ENCODE assay signal across 9 cellular contexts in the genomic region with DNA sequence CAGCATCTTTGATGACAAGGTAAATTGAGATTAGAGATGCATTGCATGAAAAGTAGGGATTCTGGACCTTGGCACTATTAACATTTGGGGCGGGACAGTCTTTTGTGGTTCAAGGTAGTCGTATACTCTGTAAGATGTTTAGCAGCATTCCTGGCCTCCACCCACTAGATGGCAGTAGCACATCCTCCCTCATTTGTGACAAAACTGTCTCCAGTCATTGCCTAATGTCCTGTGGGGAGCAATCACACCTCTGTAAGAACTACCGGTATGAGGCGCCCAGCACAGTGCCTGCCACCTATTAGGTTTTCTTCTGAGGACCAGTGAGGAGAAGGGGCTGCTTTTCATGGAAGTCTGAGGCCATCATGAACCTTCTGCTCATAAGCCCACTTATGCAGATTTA.
DNase-seq lines count a peak whose midpoint lies in the region; ATAC-seq, FAIRE-seq and TF ChIP-seq lines count a peak whose summit lies in the region.
"Had no signal": no experiment of that assay in that cellular context is flagged by ENCODE, and none has a peak within 500 bp of the region (broad histone marks: within the 10 kb centered on the region; RNA-seq: fewer than 3 reads in every experiment).

No MANE protein-coding gene starts in this region.

- no peak overlapping the region for H3K4me3 Mint-ChIP-seq in activated CD4-positive, alpha-beta T cell treated with anti-CD3 and anti-CD28 coated beads for 36 hours
- no peak overlapping the region for H3K4me3 Mint-ChIP-seq in WTC11

- TF ChIP-seq POLR2A in GM18505 (IDR thresholded peaks at IDR 0.05; ENCODE audit: borderline replicate concordance, extremely low read depth, insufficient read depth, insufficient read length), result no peak

- intact Hi-C loops in activated CD4-positive, alpha-beta T cell treated with anti-CD3 and anti-CD28 coated beads for 36 hours (cut with DNase I, micrococcal nuclease), result loop anchor here in 1 of 2 experiments (1.0 kb wide), 1 partner anchor 660 kb away; no protein-coding TSS in a partner anchor
- intact Hi-C loops in dorsolateral prefrontal cortex (cut with DNase I), result no loop called here

- H3K27me3 ChIP-seq in small intestine (ENCODE audit: control insufficient read depth in 2 of 2, insufficient read depth in 2 of 2, low read length in 2 of 2) (no peaks in the 10 kb centered on the region), dorsolateral prefrontal cortex (peaks cover 0 to 4% (median 0%) of the 10 kb centered on the region in 45 donors)
- H3K27me3 ChIP-seq: BLaER1 had no signal

- TF ChIP-seq CTCF in WTC11 (IDR thresholded peaks at IDR 0.05) (no peak), dorsolateral prefrontal cortex (IDR thresholded peaks at IDR 0.05 in 54 of 56, conservative IDR thresholded peaks at IDR 0.05 in 2 of 56; ENCODE audit: low read depth in 1 of 56, partially characterized antibody in 56 of 56) (peak in 19 of 56 donors; percentile 8 to 41 (median 25))

- POLR2A ChIA-PET in activated CD4-positive, alpha-beta T cell treated with anti-CD3 and anti-CD28 coated beads for 36 hours (lab: Charles Lee), result no interaction called here
- POLR2A ChIA-PET in WTC11 (lab: Charles Lee), result no interaction called here

- CTCF ChIA-PET in activated CD4-positive, alpha-beta T cell treated with anti-CD3 and anti-CD28 coated beads for 36 hours (lab: Charles Lee), result no interaction called here
- CTCF ChIA-PET in WTC11 (lab: Charles Lee), result no interaction called here

- H3K9me3 ChIP-seq in small intestine (ENCODE audit: control insufficient read depth, low read depth), result no peaks in the 10 kb centered on the region
- H3K9me3 ChIP-seq: BLaER1 had no signal

- H3K9me3 Mint-ChIP-seq in activated CD4-positive, alpha-beta T cell treated with anti-CD3 and anti-CD28 coated beads for 36 hours (ENCODE audit: low read depth), result peaks cover 26% of the 10 kb centered on the region
- H3K9me3 Mint-ChIP-seq in WTC11, result peaks cover 54% of the 10 kb centered on the region

- no peak for ATAC-seq in activated CD4-positive, alpha-beta T cell treated with anti-CD3 and anti-CD28 coated beads for 36 hours
- ATAC-seq in WTC11, result peak; percentile 69
- no peak for ATAC-seq in GM18505 (IDR thresholded peaks at IDR 0.05; ENCODE audit: unreplicated experiment)
- no peak for ATAC-seq in HG03095 (IDR thresholded peaks at IDR 0.05; ENCODE audit: unreplicated experiment)

- WGBS in small intestine, 3 donors, result 52 to 74% (median 71%) methylated on average over 4 of the region's 4 CpGs

- H3K27me3 Mint-ChIP-seq in activated CD4-positive, alpha-beta T cell treated with anti-CD3 and anti-CD28 coated beads for 36 hours, result no peaks in the 10 kb centered on the region
- no peaks in the 10 kb centered on the region for H3K27me3 Mint-ChIP-seq in WTC11 (ENCODE audit: low read depth)

- FAIRE-seq in small intestine (lab: Jason Lieb, UNC), result no peak

- H3K4me3 ChIP-seq in small intestine (ENCODE audit: low read depth in 1 of 2, low read length in 2 of 2), result no peak overlapping the region
- no peak overlapping the region for H3K4me3 ChIP-seq in dorsolateral prefrontal cortex
- H3K4me3 ChIP-seq: BLaER1 had no signal

- H3K4me1 ChIP-seq in small intestine (ENCODE audit: control insufficient read depth in 2 of 2, insufficient read depth in 1 of 2, low read depth in 1 of 2, low read length in 1 of 2), result no peaks in the 10 kb centered on the region

- no peaks in the 10 kb centered on the region for H3K36me3 ChIP-seq in small intestine (ENCODE audit: control insufficient read depth in 2 of 2, insufficient read depth in 2 of 2, low read length in 2 of 2)
- H3K36me3 ChIP-seq: BLaER1 had no signal

- no peak overlapping the region for H3K27ac Mint-ChIP-seq in activated CD4-positive, alpha-beta T cell treated with anti-CD3 and anti-CD28 coated beads for 36 hours
- no peak overlapping the region for H3K27ac Mint-ChIP-seq in WTC11

- peak; percentile 38 for DNase-seq in activated CD4-positive, alpha-beta T cell treated with anti-CD3 and anti-CD28 coated beads for 36 hours
- no peak for DNase-seq in activated CD4-positive, alpha-beta T cell treated with anti-CD3 and anti-CD28 coated beads, Interleukin-2, amount 50 U/mL, for 1 hour
- peak; percentile 10 for DNase-seq in HuH-7.5 (ENCODE audit: low spot score)
- peak; percentile 31 for DNase-seq in WTC11 (ENCODE audit: low spot score)
- DNase-seq in small intestine, result peak; percentile 15
- no peak for DNase-seq in dorsolateral prefrontal cortex

- H3K27ac ChIP-seq in small intestine (ENCODE audit: low read depth in 1 of 2, low read length in 1 of 2) (no peak overlapping the region), dorsolateral prefrontal cortex (peak overlapping the region in 7 of 59 donors; percentile 2 to 76 (median 40))
- H3K27ac ChIP-seq: BLaER1 had no signal

- no peaks in the 10 kb centered on the region for H3K4me1 Mint-ChIP-seq in activated CD4-positive, alpha-beta T cell treated with anti-CD3 and anti-CD28 coated beads for 36 hours
- peaks cover 20% of the 10 kb centered on the region for H3K4me1 Mint-ChIP-seq in WTC11

- no peaks in the 10 kb centered on the region for H3K36me3 Mint-ChIP-seq in activated CD4-positive, alpha-beta T cell treated with anti-CD3 and anti-CD28 coated beads for 36 hours (ENCODE audit: low read depth)
- peaks cover 35% of the 10 kb centered on the region for H3K36me3 Mint-ChIP-seq in WTC11

TF ChIP-seq in WTC11, 78 proteins besides CTCF, POLR2A, EP300 and RAD21:
- no peak for TF ChIP-seq ZNF219 (CRISPR knock-in tag; IDR thresholded peaks at IDR 0.05; ENCODE audit: borderline replicate concordance)
- TF ChIP-seq EMX1 (CRISPR knock-in tag; IDR thresholded peaks at IDR 0.05), result no peak
- TF ChIP-seq, protein P1, sequence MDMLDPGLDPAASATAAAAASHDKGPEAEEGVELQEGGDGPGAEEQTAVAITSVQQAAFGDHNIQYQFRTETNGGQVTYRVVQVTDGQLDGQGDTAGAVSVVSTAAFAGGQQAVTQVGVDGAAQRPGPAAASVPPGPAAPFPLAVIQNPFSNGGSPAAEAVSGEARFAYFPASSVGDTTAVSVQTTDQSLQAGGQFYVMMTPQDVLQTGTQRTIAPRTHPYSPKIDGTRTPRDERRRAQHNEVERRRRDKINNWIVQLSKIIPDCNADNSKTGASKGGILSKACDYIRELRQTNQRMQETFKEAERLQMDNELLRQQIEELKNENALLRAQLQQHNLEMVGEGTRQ (CRISPR knock-in tag; IDR thresholded peaks at IDR 0.05), result no peak
- TF ChIP-seq, protein P2, sequence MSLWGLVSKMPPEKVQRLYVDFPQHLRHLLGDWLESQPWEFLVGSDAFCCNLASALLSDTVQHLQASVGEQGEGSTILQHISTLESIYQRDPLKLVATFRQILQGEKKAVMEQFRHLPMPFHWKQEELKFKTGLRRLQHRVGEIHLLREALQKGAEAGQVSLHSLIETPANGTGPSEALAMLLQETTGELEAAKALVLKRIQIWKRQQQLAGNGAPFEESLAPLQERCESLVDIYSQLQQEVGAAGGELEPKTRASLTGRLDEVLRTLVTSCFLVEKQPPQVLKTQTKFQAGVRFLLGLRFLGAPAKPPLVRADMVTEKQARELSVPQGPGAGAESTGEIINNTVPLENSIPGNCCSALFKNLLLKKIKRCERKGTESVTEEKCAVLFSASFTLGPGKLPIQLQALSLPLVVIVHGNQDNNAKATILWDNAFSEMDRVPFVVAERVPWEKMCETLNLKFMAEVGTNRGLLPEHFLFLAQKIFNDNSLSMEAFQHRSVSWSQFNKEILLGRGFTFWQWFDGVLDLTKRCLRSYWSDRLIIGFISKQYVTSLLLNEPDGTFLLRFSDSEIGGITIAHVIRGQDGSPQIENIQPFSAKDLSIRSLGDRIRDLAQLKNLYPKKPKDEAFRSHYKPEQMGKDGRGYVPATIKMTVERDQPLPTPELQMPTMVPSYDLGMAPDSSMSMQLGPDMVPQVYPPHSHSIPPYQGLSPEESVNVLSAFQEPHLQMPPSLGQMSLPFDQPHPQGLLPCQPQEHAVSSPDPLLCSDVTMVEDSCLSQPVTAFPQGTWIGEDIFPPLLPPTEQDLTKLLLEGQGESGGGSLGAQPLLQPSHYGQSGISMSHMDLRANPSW (CRISPR knock-in tag; conservative IDR thresholded peaks at IDR 0.05; ENCODE audit: low read depth), result no peak
- TF ChIP-seq ELF4 (CRISPR knock-in tag; IDR thresholded peaks at IDR 0.05; ENCODE audit: low read depth), result no peak
- TF ChIP-seq MYBL2 (CRISPR knock-in tag; IDR thresholded peaks at IDR 0.05), result no peak
- TF ChIP-seq, protein P3, sequence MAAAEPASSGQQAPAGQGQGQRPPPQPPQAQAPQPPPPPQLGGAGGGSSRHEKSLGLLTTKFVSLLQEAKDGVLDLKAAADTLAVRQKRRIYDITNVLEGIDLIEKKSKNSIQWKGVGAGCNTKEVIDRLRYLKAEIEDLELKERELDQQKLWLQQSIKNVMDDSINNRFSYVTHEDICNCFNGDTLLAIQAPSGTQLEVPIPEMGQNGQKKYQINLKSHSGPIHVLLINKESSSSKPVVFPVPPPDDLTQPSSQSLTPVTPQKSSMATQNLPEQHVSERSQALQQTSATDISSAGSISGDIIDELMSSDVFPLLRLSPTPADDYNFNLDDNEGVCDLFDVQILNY (CRISPR knock-in tag; IDR thresholded peaks at IDR 0.05), result no peak
- TF ChIP-seq ETV6 (CRISPR knock-in tag; IDR thresholded peaks at IDR 0.05), result no peak
- TF ChIP-seq, protein P4, sequence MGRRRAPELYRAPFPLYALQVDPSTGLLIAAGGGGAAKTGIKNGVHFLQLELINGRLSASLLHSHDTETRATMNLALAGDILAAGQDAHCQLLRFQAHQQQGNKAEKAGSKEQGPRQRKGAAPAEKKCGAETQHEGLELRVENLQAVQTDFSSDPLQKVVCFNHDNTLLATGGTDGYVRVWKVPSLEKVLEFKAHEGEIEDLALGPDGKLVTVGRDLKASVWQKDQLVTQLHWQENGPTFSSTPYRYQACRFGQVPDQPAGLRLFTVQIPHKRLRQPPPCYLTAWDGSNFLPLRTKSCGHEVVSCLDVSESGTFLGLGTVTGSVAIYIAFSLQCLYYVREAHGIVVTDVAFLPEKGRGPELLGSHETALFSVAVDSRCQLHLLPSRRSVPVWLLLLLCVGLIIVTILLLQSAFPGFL (CRISPR knock-in tag; IDR thresholded peaks at IDR 0.05; ENCODE audit: borderline replicate concordance), result no peak

Comparison
In these comparisons a context has a peak if more than half of its experiments do, and no peak if none do; other contexts are left out.
1. DNase-seq: peak in activated CD4-positive, alpha-beta T cell treated with anti-CD3 and anti-CD28 coated beads for 36 hours (single experiment), HuH-7.5 (single experiment), WTC11 (single experiment) and small intestine (single experiment); none in activated CD4-positive, alpha-beta T cell treated with anti-CD3 and anti-CD28 coated beads, Interleukin-2, amount 50 U/mL, for 1 hour (single experiment) and dorsolateral prefrontal cortex (0 of 10).